In the genomic region with DNA sequence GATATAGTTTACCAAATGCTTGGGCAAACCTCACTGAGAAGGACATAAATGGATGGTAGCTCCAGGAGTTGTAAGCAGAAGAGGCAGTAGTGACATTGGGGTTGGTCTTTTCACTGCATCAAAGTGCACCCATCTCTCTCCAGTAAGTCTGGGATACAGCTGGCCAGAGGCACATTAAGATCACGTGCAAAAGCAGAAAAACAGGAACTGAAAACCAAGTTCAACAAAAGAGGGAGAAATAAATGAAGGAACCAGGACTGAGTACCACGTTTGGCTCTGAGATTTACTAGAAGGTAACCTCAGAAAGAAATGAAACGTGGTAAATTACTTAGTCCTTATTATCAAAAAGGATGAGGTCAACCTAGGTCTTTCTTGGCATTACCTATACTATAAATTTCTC, we compare ENCODE assay signal across 20 cellular contexts.
"Had no signal": no experiment of that assay in that cellular context is flagged by ENCODE, and none has a peak within 500 bp of the region (broad histone marks: within the 10 kb centered on the region; RNA-seq: fewer than 3 reads in every experiment).

No MANE protein-coding gene starts in this region.

- H3K27ac ChIP-seq: gastroesophageal sphincter, ovary, right lobe of liver, skin epidermis, thoracic aorta, VCaP had no signal

- H3K36me3 ChIP-seq: gastroesophageal sphincter, ovary, right lobe of liver, thoracic aorta, uterus had no signal

- H3K27me3 ChIP-seq: gastroesophageal sphincter, ovary, right lobe of liver, uterus had no signal

- H3K9me3 ChIP-seq: gastroesophageal sphincter, ovary, right lobe of liver, thoracic aorta, uterus had no signal

- H3K4me1 ChIP-seq: right lobe of liver, uterus had no signal

- DNase-seq: activated CD4-positive, alpha-beta T cell treated with anti-CD3 and anti-CD28 coated beads for 4 hours; activated CD4-positive, alpha-beta T cell treated with anti-CD3 and anti-CD28 coated beads, Interleukin-2, amount 50 U/mL, for 48 hours; activated CD8-positive, alpha-beta memory T cell treated with anti-CD3 and anti-CD28 coated beads for 24 hours; activated gamma-delta T cell; activated naive CD4-positive, alpha-beta T cell treated with anti-CD3 and anti-CD28 coated beads, Interleukin-2, amount 10 ng/mL, durations not matched to agents 7 days and 5 days; activated naive CD8-positive, alpha-beta T cell treated with anti-CD3 and anti-CD28 coated beads, Interleukin-2, amount 50 U/mL, for 24 hours; amygdala; caudate nucleus; hippocampal formation; left cardiac atrium; mammary epithelial cell; ovary; right lobe of liver; stimulated activated CD4-positive, alpha-beta T cell treated with anti-CD3 and anti-CD28 coated beads, Interleukin-12 subunit alpha, Interleukin-12 subunit beta, amount 100 ng/mL, for 4 hours; stimulated activated CD4-positive, alpha-beta T cell treated with anti-CD3 and anti-CD28 coated beads, Interleukin-4, amount 100 ng/mL, for 1 hour; uterus had no signal

- H3K4me3 ChIP-seq: gastroesophageal sphincter, ovary, right lobe of liver, skin epidermis, thoracic aorta, uterus had no signal

- ATAC-seq: activated naive CD8-positive, alpha-beta T cell treated with anti-CD3 and anti-CD28 coated beads, Interleukin-2, amount 50 U/mL, for 24 hours; gastroesophageal sphincter; left cardiac atrium; right lobe of liver had no signal
